In genomic region chr13:97715763-97716162, GRCh38 we compare ENCODE assay signal across 14 cellular contexts.
DNase-seq lines count a peak whose midpoint lies in the region; ATAC-seq and TF ChIP-seq lines count a peak whose summit lies in the region.
"Had no signal": no experiment of that assay in that cellular context is flagged by ENCODE, and none has a peak within 500 bp of the region (broad histone marks: within the 10 kb centered on the region; RNA-seq: fewer than 3 reads in every experiment).

No MANE protein-coding gene starts in this region.

- no peaks in the 10 kb centered on the region for H3K79me2 ChIP-seq in mammary epithelial cell (ENCODE audit: insufficient read depth, low read length)

- BruUV-seq in mammary epithelial cell (replicated peaks; lab: Mats Ljungman, UMichigan), result no TSS peak

- H3K4me1 ChIP-seq in mammary epithelial cell (ENCODE audit: insufficient read depth, low read length) (no peaks in the 10 kb centered on the region), left lung (peaks cover 0 to 6% of the 10 kb centered on the region in 2 donors)

- H3K4me1 Mint-ChIP-seq in endothelial cell (ENCODE audit: unreplicated experiment), result no peaks in the 10 kb centered on the region
- H3K4me1 Mint-ChIP-seq: CD14-positive monocyte had no signal

- in situ Hi-C loops in mammary epithelial cell (cut with MboI; ENCODE audit: low sequenced_read_pairs in 2 of 2), result no loop called here

- H3K36me3 Mint-ChIP-seq in endothelial cell (ENCODE audit: low read depth, unreplicated experiment), result no peaks in the 10 kb centered on the region
- H3K36me3 Mint-ChIP-seq: CD14-positive monocyte; CD8-positive, alpha-beta T cell had no signal

- CTCF ChIA-PET in mammary epithelial cell (lab: Charles Lee; ENCODE audit: low non-redundant PET), result no interaction called here

- no peaks in the 10 kb centered on the region for H3K27me3 ChIP-seq in mammary epithelial cell (ENCODE audit: insufficient read depth, low read length)
- H3K27me3 ChIP-seq in left lung, result no peaks in the 10 kb centered on the region
- no peaks in the 10 kb centered on the region for H3K27me3 ChIP-seq in WERI-Rb-1 (ENCODE audit: insufficient read depth, low read depth, severe bottlenecking)

- H3K9me3 ChIP-seq in mammary epithelial cell (replicated peaks; ENCODE audit: insufficient read depth, low read length), result no peaks in the 10 kb centered on the region
- peaks cover 0 to 14% of the 10 kb centered on the region in 2 donors for H3K9me3 ChIP-seq in left lung
- H3K9me3 ChIP-seq in WERI-Rb-1 (ENCODE audit: severe bottlenecking), result no peaks in the 10 kb centered on the region

- ATAC-seq in left lung, result peak; percentile 93
- ATAC-seq: CD8-positive, alpha-beta T cell had no signal

- no peaks in the 10 kb centered on the region for H3K9me3 Mint-ChIP-seq in endothelial cell (ENCODE audit: unreplicated experiment)
- H3K9me3 Mint-ChIP-seq: HFFc6 had no signal

- H3K9ac ChIP-seq in mammary epithelial cell (ENCODE audit: insufficient read depth, low read length), result no peak overlapping the region

- H3K4me3 Mint-ChIP-seq in endothelial cell (ENCODE audit: unreplicated experiment), result no peak overlapping the region
- H3K4me3 Mint-ChIP-seq: CD14-positive monocyte; CD8-positive, alpha-beta T cell; HFFc6 had no signal

- no peak overlapping the region for H3K27ac ChIP-seq in mammary epithelial cell (ENCODE audit: insufficient read depth, low read depth, low read length)
- no peak overlapping the region for H3K27ac ChIP-seq in left lung
- no peak overlapping the region for H3K27ac ChIP-seq in WERI-Rb-1
- H3K27ac ChIP-seq: HL-60 had no signal

- dilution Hi-C loops in mammary epithelial cell (cut with HindIII; ENCODE audit: low sequenced_read_pairs), result no loop called here

- no peaks in the 10 kb centered on the region for H3K36me3 ChIP-seq in mammary epithelial cell (ENCODE audit: insufficient read depth, low read length)
- H3K36me3 ChIP-seq in left lung, result no peaks in the 10 kb centered on the region
- H3K36me3 ChIP-seq in WERI-Rb-1, result no peaks in the 10 kb centered on the region

- intact Hi-C loops in mammary epithelial cell (cut with micrococcal nuclease), result no loop called here
- intact Hi-C loops in left lung (cut with DNase I), result no loop called here

- no peak overlapping the region for H3K4me2 ChIP-seq in mammary epithelial cell (ENCODE audit: insufficient read depth, low read depth, low read length)

- TF ChIP-seq CTCF in mammary epithelial cell (conservative IDR thresholded peaks at IDR 0.05 in 1 of 2, IDR thresholded peaks at IDR 0.05 in 1 of 2; ENCODE audit: extremely low read depth in 1 of 2, insufficient read depth in 1 of 2, low read depth in 1 of 2, low read length in 2 of 2), result no peak
- no peak for TF ChIP-seq CTCF in choroid plexus epithelial cell (conservative IDR thresholded peaks at IDR 0.05; ENCODE audit: low read depth, low read length)
- no peak for TF ChIP-seq CTCF in left lung (IDR thresholded peaks at IDR 0.05)
- no peak for TF ChIP-seq CTCF in WERI-Rb-1 (IDR thresholded peaks at IDR 0.05; ENCODE audit: low read depth, low read length)
- TF ChIP-seq CTCF in endothelial cell (IDR thresholded peaks at IDR 0.05; ENCODE audit: unreplicated experiment), result no peak

- H3K27me3 Mint-ChIP-seq in endothelial cell (ENCODE audit: unreplicated experiment), result no peaks in the 10 kb centered on the region

- no peak overlapping the region for H3K27ac Mint-ChIP-seq in endothelial cell (ENCODE audit: unreplicated experiment)
- H3K27ac Mint-ChIP-seq: CD14-positive monocyte; CD8-positive, alpha-beta T cell; HFFc6 had no signal

- DNase-seq in mammary epithelial cell (peak; percentile 11), choroid plexus epithelial cell (ENCODE audit: low read depth) (peak; percentile 26), left lung (no peak), WERI-Rb-1 (no peak), GOT3 (lab: John Stamatoyannopoulos, UW) (no peak), endothelial cell (ENCODE audit: low spot score) (no peak)
- DNase-seq: CD8-positive, alpha-beta T cell; COR-L47; DMS153; GF-D8; HCEC 1CT; HFFc6 had no signal

- no peak overlapping the region for H2AFZ ChIP-seq in mammary epithelial cell (ENCODE audit: low read depth, low read length)

- no peaks in the 10 kb centered on the region for H4K20me1 ChIP-seq in mammary epithelial cell (ENCODE audit: insufficient read depth, low read length)

- H3K4me3 ChIP-seq in mammary epithelial cell (replicated peaks in 1 of 3; ENCODE audit: insufficient read depth in 1 of 3, low read depth in 2 of 3, low read length in 3 of 3) (no peak overlapping the region), choroid plexus epithelial cell (ENCODE audit: low read depth, low read length) (no peak overlapping the region), left lung (no peak overlapping the region), WERI-Rb-1 (ENCODE audit: low read depth, low read length) (no peak overlapping the region)

Comparison
In these comparisons a context has a peak if more than half of its experiments do, and no peak if none do; other contexts are left out.
1. DNase-seq: peak in mammary epithelial cell (single experiment) and choroid plexus epithelial cell (single experiment); none in left lung (0 of 2), WERI-Rb-1 (single experiment), GOT3 (single experiment) and endothelial cell (single experiment).